9 cellular contexts compared by ENCODE assay signal in the genomic region with DNA sequence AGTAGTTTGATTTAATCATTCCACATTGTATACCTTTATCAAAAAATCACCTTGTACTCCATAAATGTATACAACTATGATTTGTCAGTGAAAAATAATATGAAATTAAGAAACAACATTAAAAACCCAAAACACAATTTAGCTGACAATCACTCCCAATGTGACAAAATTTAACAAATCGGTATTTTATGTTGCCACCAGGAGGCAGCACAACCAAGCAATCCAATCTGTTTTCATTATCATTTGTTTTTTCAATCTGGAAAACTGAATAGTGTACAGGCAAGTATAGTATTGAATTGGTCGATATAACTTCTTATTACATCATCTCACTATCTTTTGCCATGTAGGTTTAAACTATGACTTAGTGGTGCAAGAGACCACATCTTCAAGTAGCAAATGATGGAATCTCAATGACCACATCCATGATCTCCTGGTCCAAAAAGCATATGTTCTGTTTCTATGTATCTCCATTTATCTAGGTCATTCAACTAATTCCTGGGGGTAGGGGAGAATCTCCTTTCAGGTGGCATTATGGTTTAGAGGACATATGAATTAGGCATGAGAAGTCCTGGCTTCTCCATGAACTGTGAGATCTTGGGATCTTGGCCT.
DNase-seq lines count a peak whose midpoint lies in the region; ATAC-seq, FAIRE-seq and TF ChIP-seq lines count a peak whose summit lies in the region.
"Had no signal": no experiment of that assay in that cellular context is flagged by ENCODE, and none has a peak within 500 bp of the region (broad histone marks: within the 10 kb centered on the region; RNA-seq: fewer than 3 reads in every experiment).

No MANE protein-coding gene starts in this region.

- H3K27ac Mint-ChIP-seq in activated CD4-positive, alpha-beta T cell treated with anti-CD3 and anti-CD28 coated beads, Interleukin-2, amount 10 ng/mL, durations not matched to agents 7 days and 5 days = no peak overlapping the region
- H3K27ac Mint-ChIP-seq: activated naive CD8-positive, alpha-beta T cell had no signal

- H3K4me3 ChIP-seq in coronary artery = no peak overlapping the region

- no peaks in the 10 kb centered on the region for H3K27me3 Mint-ChIP-seq in activated CD4-positive, alpha-beta T cell treated with anti-CD3 and anti-CD28 coated beads, Interleukin-2, amount 10 ng/mL, durations not matched to agents 7 days and 5 days
- H3K27me3 Mint-ChIP-seq: activated naive CD8-positive, alpha-beta T cell had no signal

- H3K27ac ChIP-seq in coronary artery = no peak overlapping the region

- H3K4me1 Mint-ChIP-seq in activated CD4-positive, alpha-beta T cell treated with anti-CD3 and anti-CD28 coated beads, Interleukin-2, amount 10 ng/mL, durations not matched to agents 7 days and 5 days = no peaks in the 10 kb centered on the region

- no peak for TF ChIP-seq CTCF in coronary artery (IDR thresholded peaks at IDR 0.05)

- H3K9me3 Mint-ChIP-seq in activated CD4-positive, alpha-beta T cell treated with anti-CD3 and anti-CD28 coated beads, Interleukin-2, amount 10 ng/mL, durations not matched to agents 7 days and 5 days = no peaks in the 10 kb centered on the region

- ATAC-seq in HG02852 (IDR thresholded peaks at IDR 0.05; ENCODE audit: unreplicated experiment) = peak; percentile 59
- no peak for ATAC-seq in HG03025 (IDR thresholded peaks at IDR 0.05; ENCODE audit: low FRiP score, unreplicated experiment)

- FAIRE-seq in TTC549 (lab: Jason Lieb, UNC) = peak; percentile 90

- CTCF ChIA-PET in activated CD4-positive, alpha-beta T cell treated with anti-CD3 and anti-CD28 coated beads, Interleukin-2, amount 10 ng/mL, durations not matched to agents 7 days and 5 days (lab: Charles Lee) = no interaction called here

- no peak overlapping the region for H3K4me3 Mint-ChIP-seq in activated CD4-positive, alpha-beta T cell treated with anti-CD3 and anti-CD28 coated beads, Interleukin-2, amount 10 ng/mL, durations not matched to agents 7 days and 5 days
- H3K4me3 Mint-ChIP-seq: activated naive CD8-positive, alpha-beta T cell had no signal

- no peaks in the 10 kb centered on the region for H3K36me3 Mint-ChIP-seq in activated CD4-positive, alpha-beta T cell treated with anti-CD3 and anti-CD28 coated beads, Interleukin-2, amount 10 ng/mL, durations not matched to agents 7 days and 5 days (ENCODE audit: low read depth)
- H3K36me3 Mint-ChIP-seq: activated naive CD8-positive, alpha-beta T cell had no signal

- DNase-seq in activated CD4-positive, alpha-beta T cell treated with anti-CD3 and anti-CD28 coated beads, Interleukin-2, amount 10 ng/mL, durations not matched to agents 7 days and 5 days = peak; percentile 48
- DNase-seq in activated CD4-positive, alpha-beta T cell treated with anti-CD3 and anti-CD28 coated beads, Interleukin-2, amount 50 U/mL, for 1 hour = no peak
- DNase-seq in hepatic stellate cell (ENCODE audit: low spot score) (peak; percentile 30), dedifferentiated amniotic fluid mesenchymal stem cell (ENCODE audit: extremely low spot score) (no peak), coronary artery (ENCODE audit: low spot score) (no peak)

- POLR2A ChIA-PET in activated CD4-positive, alpha-beta T cell treated with anti-CD3 and anti-CD28 coated beads, Interleukin-2, amount 10 ng/mL, durations not matched to agents 7 days and 5 days (lab: Charles Lee) = no interaction called here

Comparison
In these comparisons a context has a peak if more than half of its experiments do, and no peak if none do; other contexts are left out.
1. DNase-seq: peak in activated CD4-positive, alpha-beta T cell treated with anti-CD3 and anti-CD28 coated beads, Interleukin-2, amount 10 ng/mL, durations not matched to agents 7 days and 5 days (single experiment) and hepatic stellate cell (single experiment); none in activated CD4-positive, alpha-beta T cell treated with anti-CD3 and anti-CD28 coated beads, Interleukin-2, amount 50 U/mL, for 1 hour (single experiment), dedifferentiated amniotic fluid mesenchymal stem cell (single experiment) and coronary artery (single experiment).